In genomic region chr16:79993810-79994209, GRCh38 we compare ENCODE assay signal across 21 cellular contexts.
"Had no signal": no experiment of that assay in that cellular context is flagged by ENCODE, and none has a peak within 500 bp of the region (broad histone marks: within the 10 kb centered on the region; RNA-seq: fewer than 3 reads in every experiment).

No MANE protein-coding gene starts in this region.

- FAIRE-seq: bronchial epithelial cell, RCC 7860 had no signal

- ATAC-seq: activated CD8-positive, alpha-beta memory T cell treated with anti-CD3 and anti-CD28 coated beads, Interleukin-2, amount 10 ng/mL, durations not matched to agents 7 days and 5 days; T-helper 17 cell; WTC11 had no signal

- DNase-seq: activated CD4-positive, alpha-beta T cell treated with anti-CD3 and anti-CD28 coated beads for 48 hours; activated CD4-positive, alpha-beta T cell treated with anti-CD3 and anti-CD28 coated beads, Interleukin-2, amount 50 U/mL, for 4 hours; activated CD4-positive, CD25-positive, alpha-beta regulatory T cell treated with anti-CD3 and anti-CD28 coated beads, Interleukin-2, amount 50 U/mL, for 72 hours; activated CD8-positive, alpha-beta memory T cell treated with anti-CD3 and anti-CD28 coated beads, Interleukin-2, amount 10 ng/mL, durations not matched to agents 7 days and 5 days; activated effector memory CD4-positive, alpha-beta T cell treated with Interleukin-2 at 50 U/mL for 16 hours; activated naive CD4-positive, alpha-beta T cell; activated T-cell treated with anti-CD3 and anti-CD28 coated beads, Interleukin-2, amount 50 U/mL, for 24 hours; aorta; NCI-H1092; NCI-H1417; NCI-H1930; NCI-H510A treated with DMSO at 0.1 percent for 48 hours; NCI-H69; NK-92 treated with Interleukin-12 subunit alpha and Interleukin-12 subunit beta, amount 100 ng/mL, for 24 hours; SHP77 treated with DMSO at 0.1 percent for 48 hours; T-helper 17 cell; T-helper 9 cell had no signal

- H3K9ac ChIP-seq: KMS-11 had no signal

- H3K4me2 ChIP-seq: KMS-11 had no signal

- H3K27ac ChIP-seq: KMS-11 had no signal
